In the genomic region with DNA sequence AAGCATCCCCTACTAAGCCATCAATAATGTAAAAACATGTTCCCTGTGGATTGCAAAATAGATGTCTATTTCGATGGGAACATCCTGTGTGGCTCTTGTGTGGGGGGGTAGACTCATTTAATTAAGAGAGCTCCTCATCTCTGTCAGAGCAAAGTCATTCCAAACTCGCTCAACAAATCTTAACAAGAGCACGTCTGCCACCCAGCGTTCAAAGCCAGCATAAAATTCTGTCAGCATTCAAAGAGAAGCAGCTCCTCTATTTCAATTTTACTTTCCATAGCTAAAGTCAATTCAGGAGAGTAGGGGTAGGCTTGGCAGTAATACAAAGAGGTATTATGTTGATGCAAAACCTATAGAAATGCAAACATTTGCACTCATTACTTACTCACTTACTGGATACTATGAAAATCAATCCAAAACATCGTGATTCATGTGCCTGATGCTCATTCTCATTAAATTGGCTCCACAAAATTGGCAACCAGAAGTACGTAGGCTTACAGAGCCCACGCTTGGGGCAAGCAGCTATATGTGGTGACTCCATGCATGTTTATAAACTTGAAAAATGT, we compare ENCODE assay signal across 8 cellular contexts.
DNase-seq lines count a peak whose midpoint lies in the region; ATAC-seq, FAIRE-seq and TF ChIP-seq lines count a peak whose summit lies in the region.

No MANE protein-coding gene starts in this region.

- H3K36me3 Mint-ChIP-seq in astrocyte (ENCODE audit: low read depth, unreplicated experiment): no peaks in the 10 kb centered on the region

- POLR2A ChIA-PET in AG04450 (lab: Yijun Ruan, JAX): no interaction called here

- no peaks in the 10 kb centered on the region for H3K36me3 ChIP-seq in astrocyte (ENCODE audit: insufficient read depth, low read length)

- H3K4me2 ChIP-seq in astrocyte (ENCODE audit: low read length): no peak overlapping the region

- no peak overlapping the region for H3K27ac Mint-ChIP-seq in astrocyte (ENCODE audit: unreplicated experiment)

- H3K4me3 Mint-ChIP-seq in astrocyte (ENCODE audit: unreplicated experiment): no peak overlapping the region

- DNase-seq in AG04450 (ENCODE audit: low read depth, low spot score): peak; percentile 23
- DNase-seq in HPDE6-E6E7 (ENCODE audit: extremely low spot score): peak; percentile 13
- peak; percentile 33 for DNase-seq in RCC 7860 (ENCODE audit: low spot score)
- peak; percentile 31 for DNase-seq in astrocyte (ENCODE audit: low read depth)
- peak; percentile 33 for DNase-seq in iPS-NIHi11 (ENCODE audit: low spot score)
- peak; percentile 40 to 51 for DNase-seq in stimulated activated CD4-positive, alpha-beta T cell treated with anti-CD3 and anti-CD28 coated beads, Interleukin-2, amount 100 ng/mL, for 24 hours

- H3K9me3 ChIP-seq in AG04450 (ENCODE audit: control insufficient read depth, insufficient read depth, low read length) (no peaks in the 10 kb centered on the region), astrocyte (ENCODE audit: insufficient read depth, low read depth, low read length) (no peaks in the 10 kb centered on the region)

- peaks cover 8% of the 10 kb centered on the region for H3K4me1 ChIP-seq in astrocyte (ENCODE audit: insufficient read depth, low read length)

- H3K27me3 Mint-ChIP-seq in astrocyte (ENCODE audit: low read depth, unreplicated experiment): no peaks in the 10 kb centered on the region

- no peaks in the 10 kb centered on the region for H3K9me3 Mint-ChIP-seq in astrocyte (ENCODE audit: unreplicated experiment)

- H3K27ac ChIP-seq in AG04450 (ENCODE audit: low read depth, low read length) (no peak overlapping the region), astrocyte (ENCODE audit: low read depth, low read length) (no peak overlapping the region)

- H3K79me2 ChIP-seq in astrocyte (ENCODE audit: insufficient read depth, low read length): no peaks in the 10 kb centered on the region

- no peaks in the 10 kb centered on the region for H4K20me1 ChIP-seq in astrocyte (ENCODE audit: insufficient read depth, low read length)

- no peak for ATAC-seq in GM21360 (IDR thresholded peaks at IDR 0.05; ENCODE audit: unreplicated experiment)

- H2AFZ ChIP-seq in astrocyte (ENCODE audit: low read depth, low read length): no peak overlapping the region

- no peaks in the 10 kb centered on the region for H3K27me3 ChIP-seq in AG04450 (ENCODE audit: control insufficient read depth, insufficient read depth, low read length)
- H3K27me3 ChIP-seq in astrocyte (ENCODE audit: insufficient read depth, low read length): peaks cover 14% of the 10 kb centered on the region

- CTCF ChIA-PET in AG04450 (lab: Charles Lee): interaction anchor here (0.7 to 2.6 kb wide), 20 partner anchors 9 to 813 kb away, joined by 3 to 28 read pairs (median 4); no protein-coding TSS in a partner anchor

- TF ChIP-seq CTCF in AG04450 (IDR thresholded peaks at IDR 0.05; ENCODE audit: low read depth, low read length) (peak; percentile 75), GM12874 (IDR thresholded peaks at IDR 0.05; ENCODE audit: insufficient read depth, low read depth, low read length) (peak; percentile 50), astrocyte (IDR thresholded peaks at IDR 0.05; ENCODE audit: insufficient read depth, low read depth, low read length) (peak; percentile 67)

- FAIRE-seq in RCC 7860 (lab: Jason Lieb, UNC) (peak; percentile 59), astrocyte (lab: Jason Lieb, UNC) (no peak)

- no peaks in the 10 kb centered on the region for H3K4me1 Mint-ChIP-seq in astrocyte (ENCODE audit: low read depth, unreplicated experiment)

- no peak overlapping the region for H3K9ac ChIP-seq in astrocyte (ENCODE audit: low read length)

- H3K4me3 ChIP-seq in AG04450 (ENCODE audit: low read depth, low read length) (no peak overlapping the region), astrocyte (ENCODE audit: insufficient read depth, low read depth, low read length) (no peak overlapping the region)
